29 cellular contexts compared by ENCODE assay signal in the genomic region with DNA sequence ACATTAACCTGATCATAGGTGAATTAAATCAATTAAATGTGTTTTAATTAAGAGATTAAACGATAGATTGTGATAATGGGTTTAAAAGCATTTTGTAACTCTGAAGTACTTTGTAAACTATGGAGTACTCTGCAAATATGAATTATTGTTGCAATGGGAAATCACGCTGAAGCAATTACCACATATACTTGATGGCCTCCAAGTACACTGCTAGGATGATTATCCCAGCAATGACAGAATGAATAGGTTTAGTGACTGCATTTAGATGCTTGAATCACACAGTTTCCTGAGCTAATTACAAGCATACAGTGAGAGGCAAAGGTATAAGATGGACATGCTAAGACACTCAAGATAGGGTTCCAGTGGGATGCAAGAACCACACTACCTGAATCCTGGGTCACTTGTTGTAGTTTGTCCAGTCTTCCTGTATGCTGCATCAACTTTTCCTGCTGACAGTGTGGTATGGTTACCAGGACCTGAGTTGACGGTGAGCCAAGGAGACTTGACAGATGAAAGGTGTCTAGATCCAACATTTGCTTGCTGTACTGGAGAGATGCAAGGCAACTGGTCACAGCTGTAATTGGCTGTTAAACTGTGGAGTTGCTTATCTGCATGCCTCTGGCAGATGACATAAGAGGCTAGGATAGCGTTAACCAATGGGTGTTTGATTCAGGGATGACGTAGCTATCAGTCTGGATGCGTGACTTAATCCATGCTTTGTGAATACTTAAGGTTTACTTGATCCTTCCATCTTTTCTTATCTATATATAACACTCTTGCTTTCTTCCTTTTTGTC. TPM values are rescaled to one million over a fixed set of nuclear protein-coding genes. Genes with fewer than 3 reads are reported as not detected.
DNase-seq lines count a peak whose midpoint lies in the region; ATAC-seq and TF ChIP-seq lines count a peak whose summit lies in the region.
"Had no signal": no experiment of that assay in that cellular context is flagged by ENCODE, and none has a peak within 500 bp of the region (broad histone marks: within the 10 kb centered on the region; RNA-seq: fewer than 3 reads in every experiment).

No MANE protein-coding gene starts in this region.

- no peaks in the 10 kb centered on the region for H3K9me3 Mint-ChIP-seq in natural killer cell
- H3K9me3 Mint-ChIP-seq in natural killer cell treated with Interleukin-12 subunit alpha and Interleukin-12 subunit beta and Interleukin-15 and Interleukin-18, amount 100 ng/mL, for 72 hours: no peaks in the 10 kb centered on the region
- H3K9me3 Mint-ChIP-seq: activated CD4-positive, alpha-beta T cell treated with anti-CD3 and anti-CD28 coated beads, Interleukin-2, amount 10 ng/mL, durations not matched to agents 7 days and 5 days; H9; WTC11 had no signal

- no peak for ATAC-seq in natural killer cell
- ATAC-seq in natural killer cell treated with Interleukin-12 subunit alpha and Interleukin-12 subunit beta and Interleukin-15 and Interleukin-18, amount 100 ng/mL, for 72 hours: no peak
- ATAC-seq: activated T-cell treated with anti-CD3 and anti-CD28 coated beads, Interleukin-2, amount 50 U/mL, for 4 hours; body of pancreas; PC-3; sciatic nerve; stimulated activated memory B cell treated with anti-CD40 and anti-IgM and Interleukin-4, amounts not matched to agents 10 μg/mL and 1 μg/mL and 100 μg/mL, for 72 hours; WTC11 had no signal

- H3K4me1 Mint-ChIP-seq in natural killer cell: peaks cover 34 to 45% of the 10 kb centered on the region in 2 donors
- H3K4me1 Mint-ChIP-seq in natural killer cell treated with Interleukin-12 subunit alpha and Interleukin-12 subunit beta and Interleukin-15 and Interleukin-18, amount 100 ng/mL, for 72 hours (ENCODE audit: low read depth in 2 of 2): peaks cover 25 to 31% of the 10 kb centered on the region in 2 donors
- H3K4me1 Mint-ChIP-seq: neural crest cell had no signal

- no peak for TF ChIP-seq POLR2A in erythroblast (IDR thresholded peaks at IDR 0.05; ENCODE audit: low read length)
- no peak for TF ChIP-seq POLR2A in suprapubic skin (IDR thresholded peaks at IDR 0.05)

- no peak overlapping the region for H3K27ac ChIP-seq in suprapubic skin
- H3K27ac ChIP-seq: body of pancreas, lower lobe of right lung, upper lobe of left lung had no signal

- no peak overlapping the region for H3K4me3 ChIP-seq in suprapubic skin
- H3K4me3 ChIP-seq: body of pancreas, lower lobe of right lung, upper lobe of left lung had no signal

- WGBS in suprapubic skin: 84% methylated on average over 6 of the region's 6 CpGs

- no peaks in the 10 kb centered on the region for H3K9me3 ChIP-seq in suprapubic skin
- H3K9me3 ChIP-seq: body of pancreas, lower lobe of right lung, upper lobe of left lung had no signal

- no peaks in the 10 kb centered on the region for H3K36me3 Mint-ChIP-seq in natural killer cell
- peaks cover 12% of the 10 kb centered on the region for H3K36me3 Mint-ChIP-seq in natural killer cell treated with Interleukin-12 subunit alpha and Interleukin-12 subunit beta and Interleukin-15 and Interleukin-18, amount 100 ng/mL, for 72 hours

- TF ChIP-seq CTCF in natural killer cell (IDR thresholded peaks at IDR 0.05) (no peak), suprapubic skin (IDR thresholded peaks at IDR 0.05) (no peak)

- peak overlapping the region; percentile 9 to 51 for H3K27ac Mint-ChIP-seq in natural killer cell
- peak overlapping the region in 1 of 2 donors; percentile 41 for H3K27ac Mint-ChIP-seq in natural killer cell treated with Interleukin-12 subunit alpha and Interleukin-12 subunit beta and Interleukin-15 and Interleukin-18, amount 100 ng/mL, for 72 hours
- H3K27ac Mint-ChIP-seq: activated CD4-positive, alpha-beta T cell treated with anti-CD3 and anti-CD28 coated beads, Interleukin-2, amount 10 ng/mL, durations not matched to agents 7 days and 5 days; H9; stimulated activated memory B cell treated with anti-CD40 and anti-IgM and Interleukin-4, amounts not matched to agents 10 μg/mL and 1 μg/mL and 100 μg/mL, for 72 hours; WTC11 had no signal

- peaks cover 36% of the 10 kb centered on the region for H3K36me3 ChIP-seq in suprapubic skin

- TF ChIP-seq EP300 in suprapubic skin (IDR thresholded peaks at IDR 0.05): no peak

- no peaks in the 10 kb centered on the region for H3K27me3 ChIP-seq in suprapubic skin
- H3K27me3 ChIP-seq: body of pancreas, upper lobe of left lung had no signal

- intact Hi-C loops in natural killer cell (cut with micrococcal nuclease): no loop called here

- no peaks in the 10 kb centered on the region for H3K27me3 Mint-ChIP-seq in natural killer cell (ENCODE audit: low read depth in 2 of 2)
- no peaks in the 10 kb centered on the region for H3K27me3 Mint-ChIP-seq in natural killer cell treated with Interleukin-12 subunit alpha and Interleukin-12 subunit beta and Interleukin-15 and Interleukin-18, amount 100 ng/mL, for 72 hours
- H3K27me3 Mint-ChIP-seq: activated CD4-positive, alpha-beta T cell treated with anti-CD3 and anti-CD28 coated beads, Interleukin-2, amount 10 ng/mL, durations not matched to agents 7 days and 5 days; CD4-positive, CD25-positive, alpha-beta regulatory T cell; stimulated activated memory B cell treated with anti-CD40 and anti-IgM and Interleukin-4, amounts not matched to agents 10 μg/mL and 1 μg/mL and 100 μg/mL, for 72 hours had no signal

- H3K4me1 ChIP-seq in suprapubic skin: no peaks in the 10 kb centered on the region

- H3K4me3 Mint-ChIP-seq in natural killer cell: no peak overlapping the region
- H3K4me3 Mint-ChIP-seq in natural killer cell treated with Interleukin-12 subunit alpha and Interleukin-12 subunit beta and Interleukin-15 and Interleukin-18, amount 100 ng/mL, for 72 hours: no peak overlapping the region
- H3K4me3 Mint-ChIP-seq: activated CD4-positive, alpha-beta T cell treated with anti-CD3 and anti-CD28 coated beads, Interleukin-2, amount 10 ng/mL, durations not matched to agents 7 days and 5 days; activated T-cell treated with anti-CD3 and anti-CD28 coated beads, Interleukin-2, amount 50 U/mL, for 4 hours; CD4-positive, CD25-positive, alpha-beta regulatory T cell; H9; neural crest cell; stimulated activated memory B cell treated with anti-CD40 and anti-IgM and Interleukin-4, amounts not matched to agents 10 μg/mL and 1 μg/mL and 100 μg/mL, for 72 hours; WTC11 had no signal

- DNase-seq in natural killer cell (no peak), NCI-H1436 treated with DMSO at 0.1 percent for 48 hours (lab: John Stamatoyannopoulos, UW) (peak; percentile 40), erythroblast (lab: John Stamatoyannopoulos, UW) (peak; percentile 71 to 84), suprapubic skin (ENCODE audit: low spot score in 2 of 2) (no peak), anterior cingulate cortex (lab: John Stamatoyannopoulos, UW) (no peak)
- DNase-seq in natural killer cell treated with Interleukin-12 subunit alpha and Interleukin-12 subunit beta and Interleukin-15 and Interleukin-18, amount 100 ng/mL, for 72 hours (ENCODE audit: low spot score): no peak
- no peak for DNase-seq in activated CD8-positive, alpha-beta memory T cell treated with anti-CD3 and anti-CD28 coated beads for 24 hours
- DNase-seq: activated CD4-positive, alpha-beta T cell treated with anti-CD3 and anti-CD28 coated beads, Interleukin-2, amount 10 ng/mL, durations not matched to agents 7 days and 5 days; activated naive CD4-positive, alpha-beta T cell treated with Interleukin-2 at 50 U/mL for 16 hours; activated T-cell treated with anti-CD3 and anti-CD28 coated beads, Interleukin-2, amount 50 U/mL, for 4 hours; body of pancreas; CD4-positive, CD25-positive, alpha-beta regulatory T cell; effector CD4-positive, alpha-beta T cell; H9; IMR-90; kidney; lower lobe of right lung; NCI-H1048; NCI-H2081 treated with DMSO at 0.1 percent for 48 hours; NCI-H774; PC-3; SHP77; stimulated activated CD4-positive, alpha-beta T cell treated with anti-CD3 and anti-CD28 coated beads, Interleukin-4, amount 100 ng/mL, for 24 hours; upper lobe of left lung had no signal

RNA-seq across cellular contexts. Expression of gene RNF13, which starts 38.0 kb away (rescaled TPM):
- total RNA-seq in natural killer cell (10 to 100 TPM; 57.4 to 69.7 (median 66.6) TPM), suprapubic skin (10 to 100 TPM; 52.1 to 78.9 (median 73.7) TPM)
- 10 to 100 TPM; 30.6 to 48.0 TPM for total RNA-seq in natural killer cell treated with Interleukin-12 subunit alpha and Interleukin-12 subunit beta and Interleukin-15 and Interleukin-18, amount 100 ng/mL, for 72 hours

RNA-seq across cellular contexts. Expression of gene ANKUB1, which starts 58.6 kb away (rescaled TPM):
- not detected for total RNA-seq in natural killer cell
- total RNA-seq in natural killer cell treated with Interleukin-12 subunit alpha and Interleukin-12 subunit beta and Interleukin-15 and Interleukin-18, amount 100 ng/mL, for 72 hours: not detected
- not detected for total RNA-seq in suprapubic skin
- total RNA-seq: activated CD4-positive, alpha-beta T cell treated with anti-CD3 and anti-CD28 coated beads, Interleukin-2, amount 10 ng/mL, durations not matched to agents 7 days and 5 days; activated T-cell treated with anti-CD3 and anti-CD28 coated beads, Interleukin-2, amount 50 U/mL, for 4 hours; body of pancreas; CD4-positive, CD25-positive, alpha-beta regulatory T cell; H9; IMR-90; kidney; mucosa of gallbladder; neural crest cell; PC-3; WTC11 had no signal

Comparison
In these comparisons a context has a peak if more than half of its experiments do, and no peak if none do; other contexts are left out.
1. DNase-seq: peak in NCI-H1436 treated with DMSO at 0.1 percent for 48 hours (single experiment) and erythroblast (2 of 2); none in natural killer cell (single experiment), natural killer cell treated with Interleukin-12 subunit alpha and Interleukin-12 subunit beta and Interleukin-15 and Interleukin-18, amount 100 ng/mL, for 72 hours (single experiment), suprapubic skin (0 of 2), anterior cingulate cortex (0 of 58) and activated CD8-positive, alpha-beta memory T cell treated with anti-CD3 and anti-CD28 coated beads for 24 hours (single experiment).